In the genomic region with DNA sequence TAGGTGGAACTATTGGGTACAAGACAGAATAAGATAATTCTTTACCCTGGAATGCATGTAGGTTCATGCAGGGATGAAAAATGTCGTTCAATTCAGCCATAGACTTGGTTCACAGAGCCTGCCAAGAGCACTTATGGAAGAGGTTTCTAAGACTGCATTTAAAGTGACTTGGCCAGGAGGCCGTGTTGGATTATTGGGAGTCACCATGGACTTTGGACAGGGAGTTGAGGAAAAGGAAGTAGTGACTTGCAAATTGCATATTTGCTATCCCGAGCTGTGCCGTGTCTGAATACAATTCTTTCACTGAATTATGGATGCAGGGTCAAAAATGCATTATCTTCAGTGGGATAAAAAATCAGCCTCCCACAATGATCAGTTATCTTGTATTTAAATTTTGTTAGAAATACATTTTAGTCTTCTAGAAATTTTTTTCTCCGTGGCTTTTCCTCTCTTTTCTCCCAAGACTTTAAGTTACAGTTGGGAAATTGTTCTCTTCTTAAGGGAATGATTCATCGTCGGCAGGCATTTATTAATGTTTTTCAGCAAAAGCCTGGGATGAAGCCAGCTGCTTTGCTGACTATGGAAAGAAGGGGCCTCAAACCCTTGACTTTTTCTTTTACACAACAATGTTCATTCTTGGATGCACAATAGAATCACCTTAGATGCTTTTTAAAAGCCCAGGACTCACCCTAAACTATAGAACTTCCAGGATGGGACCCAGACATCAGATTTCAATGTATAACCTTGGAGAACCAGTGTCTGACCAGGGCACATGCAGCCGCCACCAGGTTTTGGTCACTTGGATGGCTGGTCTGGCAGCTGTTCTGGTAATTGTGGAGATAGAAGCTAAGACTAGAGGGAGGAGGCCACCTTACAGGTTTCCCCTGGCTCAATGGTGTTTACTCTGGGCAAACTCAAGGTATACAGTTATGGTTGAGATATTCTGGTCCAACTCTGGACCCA, we compare ENCODE assay signal across 17 cellular contexts.
DNase-seq lines count a peak whose midpoint lies in the region; ATAC-seq and TF ChIP-seq lines count a peak whose summit lies in the region.
"Had no signal": no experiment of that assay in that cellular context is flagged by ENCODE, and none has a peak within 500 bp of the region (broad histone marks: within the 10 kb centered on the region; RNA-seq: fewer than 3 reads in every experiment).

No MANE protein-coding gene starts in this region.

- ATAC-seq in GM21825 (IDR thresholded peaks at IDR 0.05; ENCODE audit: unreplicated experiment) = no peak
- no peak for ATAC-seq in GM18870 (IDR thresholded peaks at IDR 0.05; ENCODE audit: unreplicated experiment)
- ATAC-seq: esophagus mucosa, right lobe of liver had no signal

- no peak for TF ChIP-seq CTCF in smooth muscle cell (IDR thresholded peaks at IDR 0.05; ENCODE audit: borderline replicate concordance, insufficient read depth, poor library complexity, severe bottlenecking)

- H3F3A ChIP-seq in smooth muscle cell (ENCODE audit: low read depth) = no peaks in the 10 kb centered on the region

- H3K27me3 ChIP-seq in smooth muscle cell (ENCODE audit: low read depth) = no peaks in the 10 kb centered on the region
- H3K27me3 ChIP-seq: right lobe of liver, suprapubic skin had no signal

- no peaks in the 10 kb centered on the region for H3K9me3 ChIP-seq in smooth muscle cell (replicated peaks; ENCODE audit: low read depth)
- H3K9me3 ChIP-seq: right lobe of liver, suprapubic skin had no signal

- peak overlapping the region; percentile 61 for H3K27ac ChIP-seq in smooth muscle cell (ENCODE audit: low read depth)
- H3K27ac ChIP-seq: PC-9, right lobe of liver, suprapubic skin had no signal

- no peaks in the 10 kb centered on the region for H3K79me2 ChIP-seq in smooth muscle cell (ENCODE audit: low read depth)

- H3K4me1 ChIP-seq in smooth muscle cell (ENCODE audit: low read depth) = peaks cover 10% of the 10 kb centered on the region
- H3K4me1 ChIP-seq: right lobe of liver, suprapubic skin had no signal

- 74% methylated on average over 8 of the region's 8 CpGs for WGBS in smooth muscle cell (ENCODE audit: low lambda C conversion rate)

- H3K36me3 ChIP-seq in smooth muscle cell (ENCODE audit: low read depth) = no peaks in the 10 kb centered on the region
- H3K36me3 ChIP-seq: right lobe of liver, suprapubic skin had no signal

- H4K20me1 ChIP-seq in smooth muscle cell (ENCODE audit: low read depth) = no peaks in the 10 kb centered on the region

- peak; percentile 81 for DNase-seq in HT-29 (ENCODE audit: low spot score)
- peak; percentile 67 for DNase-seq in amniotic epithelial cell (ENCODE audit: low read depth)
- DNase-seq in hepatic stellate cell (ENCODE audit: low spot score) = peak; percentile 8
- no peak for DNase-seq in smooth muscle cell (lab: John Stamatoyannopoulos, UW; ENCODE audit: unreplicated experiment)
- DNase-seq in iPS-NIHi7 (ENCODE audit: extremely low spot score) = no peak
- DNase-seq in activated CD4-positive, CD25-positive, alpha-beta regulatory T cell (lab: John Stamatoyannopoulos, UW) = no peak
- DNase-seq: activated naive CD4-positive, alpha-beta T cell treated with anti-CD3 and anti-CD28 coated beads, Interleukin-2, amount 10 ng/mL, durations not matched to agents 7 days and 5 days; hippocampal formation; NCI-H1092 treated with DMSO at 0.1 percent for 48 hours; NCI-H748 treated with DMSO at 0.1 percent for 48 hours; right lobe of liver; stimulated activated CD4-positive, alpha-beta T cell treated with anti-CD3 and anti-CD28 coated beads, Interleukin-2, amount 100 ng/mL, for 48 hours had no signal

- H3K4me3 ChIP-seq in smooth muscle cell = no peak overlapping the region
- H3K4me3 ChIP-seq: PC-9, right lobe of liver, suprapubic skin had no signal

- H2AFZ ChIP-seq in smooth muscle cell (ENCODE audit: low read depth) = no peak overlapping the region
- H2AFZ ChIP-seq: PC-9 had no signal

- no peak overlapping the region for H3K9ac ChIP-seq in smooth muscle cell (ENCODE audit: low read depth)

- peak overlapping the region; percentile 46 for H3K4me2 ChIP-seq in smooth muscle cell
- H3K4me2 ChIP-seq: PC-9 had no signal

Comparison
In these comparisons a context has a peak if more than half of its experiments do, and no peak if none do; other contexts are left out.
1. DNase-seq: peak in HT-29 (single experiment), amniotic epithelial cell (single experiment) and hepatic stellate cell (single experiment); none in smooth muscle cell (single experiment), iPS-NIHi7 (single experiment) and activated CD4-positive, CD25-positive, alpha-beta regulatory T cell (0 of 4).